In the genomic region with DNA sequence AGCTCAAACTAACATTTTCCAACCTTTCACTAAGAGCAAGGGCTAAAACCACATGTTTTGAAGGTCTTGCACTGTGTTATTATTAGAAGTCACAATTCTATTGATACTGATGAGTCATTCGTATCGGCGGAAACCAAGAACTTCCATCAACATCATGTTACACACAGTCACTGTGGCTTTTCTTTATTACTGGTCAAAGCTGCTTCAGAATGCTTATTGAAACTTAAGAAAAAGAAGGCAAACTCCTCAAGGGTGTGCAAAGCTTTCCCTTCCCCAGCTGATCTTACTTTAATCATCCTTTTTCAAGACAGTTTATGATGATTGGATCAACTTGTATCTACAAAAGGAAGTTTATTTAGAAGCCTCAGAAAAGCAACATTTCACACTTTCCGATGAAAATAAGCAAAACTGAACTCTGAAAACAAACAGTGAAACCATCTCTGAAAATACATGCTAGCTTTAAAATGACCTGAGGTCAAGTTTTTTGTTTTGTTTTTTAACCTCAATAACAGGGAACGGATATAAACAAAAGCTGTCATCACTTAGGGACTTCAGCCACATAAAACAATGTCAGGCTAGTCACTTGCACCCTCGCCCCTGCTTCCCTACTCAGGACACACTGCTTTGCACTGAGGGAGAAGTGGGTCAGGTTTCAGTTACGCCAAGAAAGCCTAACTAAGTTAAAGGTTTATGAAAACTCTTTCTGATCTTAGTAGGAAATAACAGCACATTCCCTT, we compare ENCODE assay signal across 1 cellular context.
A peak's percentile ranks its signal among the peaks of the same experiment; 100 is the strongest.
TF ChIP-seq lines count a peak whose summit lies in the region.

No MANE protein-coding gene starts in this region.

TF ChIP-seq in GM12878, 131 proteins besides CTCF, POLR2A, EP300 and RAD21 (continued from another document and continues in another):
- TF ChIP-seq SP1 (IDR thresholded peaks at IDR 0.05; ENCODE audit: low read depth, low read length) (peak; percentile 47), SUPT20H (IDR thresholded peaks at IDR 0.05; ENCODE audit: borderline replicate concordance, control insufficient read depth, low read depth, low read length) (no peak), ZSCAN29 (IDR thresholded peaks at IDR 0.05) (no peak), KAT2A (conservative IDR thresholded peaks at IDR 0.05; ENCODE audit: control insufficient read depth, low read depth, low read length) (no peak), PAX8 (IDR thresholded peaks at IDR 0.05) (no peak), ZNF207 (IDR thresholded peaks at IDR 0.05; ENCODE audit: borderline replicate concordance) (no peak), JUND (IDR thresholded peaks at IDR 0.05; ENCODE audit: low read depth, low read length) (peak; percentile 56), HDAC2 (IDR thresholded peaks at IDR 0.05) (no peak), BMI1 (IDR thresholded peaks at IDR 0.05; ENCODE audit: borderline replicate concordance) (no peak; the same call in 1 of the 2 replicates), CREB1 (IDR thresholded peaks at IDR 0.05; ENCODE audit: low read depth) (peak; percentile 59; the same call in 1 of the 2 replicates), TBL1XR1 (IDR thresholded peaks at IDR 0.05; ENCODE audit: low read depth, low read length) (peak; percentile 81), TCF3 (IDR thresholded peaks at IDR 0.05; ENCODE audit: borderline replicate concordance, insufficient read depth, low read depth, low read length) (0 out of 2 replicates have a peak, but pooled peaks have one; percentile 44), BCL11A (IDR thresholded peaks at IDR 0.05; ENCODE audit: low read depth, low read length) (peak; percentile 87), RB1 (IDR thresholded peaks at IDR 0.05; ENCODE audit: borderline replicate concordance) (no peak), ZNF384 (IDR thresholded peaks at IDR 0.05; ENCODE audit: borderline replicate concordance, low read depth, low read length) (0 out of 2 replicates have a peak, but pooled peaks have one; percentile 36), NR2C1 (IDR thresholded peaks at IDR 0.05) (no peak), ETV6 (conservative IDR thresholded peaks at IDR 0.05 in 1 of 2, IDR thresholded peaks at IDR 0.05 in 1 of 2; ENCODE audit: borderline replicate concordance in 1 of 2, low read depth in 1 of 2) (peak in 1 of 2 experiments; percentile 82; a peak in 2 of 4 replicates), IKZF2 (IDR thresholded peaks at IDR 0.05) (peak; percentile 73 to 81), CBX5 (IDR thresholded peaks at IDR 0.05; ENCODE audit: low read depth) (no peak), CBX3 (IDR thresholded peaks at IDR 0.05; ENCODE audit: borderline replicate concordance, low read depth) (no peak), SREBF1 (IDR thresholded peaks at IDR 0.05; ENCODE audit: low read length) (no peak), LARP7 (IDR thresholded peaks at IDR 0.05) (no peak), SRF (IDR thresholded peaks at IDR 0.05; ENCODE audit: low read depth in 2 of 2, low read length in 2 of 2) (0 out of 4 replicates have a peak, but pooled peaks of 1 of the 2 experiments have one; percentile 22), NFYA (IDR thresholded peaks at IDR 0.05; ENCODE audit: borderline replicate concordance, low read depth, low read length) (no peak), ZNF274 (IDR thresholded peaks at IDR 0.05; ENCODE audit: insufficient read depth, insufficient read length) (no peak), EZH2 (IDR thresholded peaks at IDR 0.05; ENCODE audit: borderline replicate concordance, control insufficient read depth, low read depth, low read length) (no peak), NRF1 (conservative IDR thresholded peaks at IDR 0.05; ENCODE audit: low read depth, low read length) (no peak), TCF7 (IDR thresholded peaks at IDR 0.05; ENCODE audit: borderline replicate concordance) (peak; percentile 67; the same call in 1 of the 2 replicates), KLF5 (IDR thresholded peaks at IDR 0.05; ENCODE audit: partially characterized antibody) (no peak), YY1 (IDR thresholded peaks at IDR 0.05; ENCODE audit: low read depth, low read length) (no peak), JUNB (IDR thresholded peaks at IDR 0.05) (peak; percentile 94), GABPA (IDR thresholded peaks at IDR 0.05; ENCODE audit: low read depth) (peak; percentile 67)
- TF ChIP-seq, protein P1, sequence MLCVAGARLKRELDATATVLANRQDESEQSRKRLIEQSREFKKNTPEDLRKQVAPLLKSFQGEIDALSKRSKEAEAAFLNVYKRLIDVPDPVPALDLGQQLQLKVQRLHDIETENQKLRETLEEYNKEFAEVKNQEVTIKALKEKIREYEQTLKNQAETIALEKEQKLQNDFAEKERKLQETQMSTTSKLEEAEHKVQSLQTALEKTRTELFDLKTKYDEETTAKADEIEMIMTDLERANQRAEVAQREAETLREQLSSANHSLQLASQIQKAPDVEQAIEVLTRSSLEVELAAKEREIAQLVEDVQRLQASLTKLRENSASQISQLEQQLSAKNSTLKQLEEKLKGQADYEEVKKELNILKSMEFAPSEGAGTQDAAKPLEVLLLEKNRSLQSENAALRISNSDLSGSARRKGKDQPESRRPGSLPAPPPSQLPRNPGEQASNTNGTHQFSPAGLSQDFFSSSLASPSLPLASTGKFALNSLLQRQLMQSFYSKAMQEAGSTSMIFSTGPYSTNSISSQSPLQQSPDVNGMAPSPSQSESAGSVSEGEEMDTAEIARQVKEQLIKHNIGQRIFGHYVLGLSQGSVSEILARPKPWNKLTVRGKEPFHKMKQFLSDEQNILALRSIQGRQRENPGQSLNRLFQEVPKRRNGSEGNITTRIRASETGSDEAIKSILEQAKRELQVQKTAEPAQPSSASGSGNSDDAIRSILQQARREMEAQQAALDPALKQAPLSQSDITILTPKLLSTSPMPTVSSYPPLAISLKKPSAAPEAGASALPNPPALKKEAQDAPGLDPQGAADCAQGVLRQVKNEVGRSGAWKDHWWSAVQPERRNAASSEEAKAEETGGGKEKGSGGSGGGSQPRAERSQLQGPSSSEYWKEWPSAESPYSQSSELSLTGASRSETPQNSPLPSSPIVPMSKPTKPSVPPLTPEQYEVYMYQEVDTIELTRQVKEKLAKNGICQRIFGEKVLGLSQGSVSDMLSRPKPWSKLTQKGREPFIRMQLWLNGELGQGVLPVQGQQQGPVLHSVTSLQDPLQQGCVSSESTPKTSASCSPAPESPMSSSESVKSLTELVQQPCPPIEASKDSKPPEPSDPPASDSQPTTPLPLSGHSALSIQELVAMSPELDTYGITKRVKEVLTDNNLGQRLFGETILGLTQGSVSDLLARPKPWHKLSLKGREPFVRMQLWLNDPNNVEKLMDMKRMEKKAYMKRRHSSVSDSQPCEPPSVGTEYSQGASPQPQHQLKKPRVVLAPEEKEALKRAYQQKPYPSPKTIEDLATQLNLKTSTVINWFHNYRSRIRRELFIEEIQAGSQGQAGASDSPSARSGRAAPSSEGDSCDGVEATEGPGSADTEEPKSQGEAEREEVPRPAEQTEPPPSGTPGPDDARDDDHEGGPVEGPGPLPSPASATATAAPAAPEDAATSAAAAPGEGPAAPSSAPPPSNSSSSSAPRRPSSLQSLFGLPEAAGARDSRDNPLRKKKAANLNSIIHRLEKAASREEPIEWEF (IDR thresholded peaks at IDR 0.05; ENCODE audit: insufficient replicate concordance, low read depth, low read length), result peak; percentile 94
- TF ChIP-seq, protein P2, sequence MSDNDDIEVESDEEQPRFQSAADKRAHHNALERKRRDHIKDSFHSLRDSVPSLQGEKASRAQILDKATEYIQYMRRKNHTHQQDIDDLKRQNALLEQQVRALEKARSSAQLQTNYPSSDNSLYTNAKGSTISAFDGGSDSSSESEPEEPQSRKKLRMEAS (IDR thresholded peaks at IDR 0.05; ENCODE audit: low read depth, low read length), result no peak
- TF ChIP-seq, protein P3, sequence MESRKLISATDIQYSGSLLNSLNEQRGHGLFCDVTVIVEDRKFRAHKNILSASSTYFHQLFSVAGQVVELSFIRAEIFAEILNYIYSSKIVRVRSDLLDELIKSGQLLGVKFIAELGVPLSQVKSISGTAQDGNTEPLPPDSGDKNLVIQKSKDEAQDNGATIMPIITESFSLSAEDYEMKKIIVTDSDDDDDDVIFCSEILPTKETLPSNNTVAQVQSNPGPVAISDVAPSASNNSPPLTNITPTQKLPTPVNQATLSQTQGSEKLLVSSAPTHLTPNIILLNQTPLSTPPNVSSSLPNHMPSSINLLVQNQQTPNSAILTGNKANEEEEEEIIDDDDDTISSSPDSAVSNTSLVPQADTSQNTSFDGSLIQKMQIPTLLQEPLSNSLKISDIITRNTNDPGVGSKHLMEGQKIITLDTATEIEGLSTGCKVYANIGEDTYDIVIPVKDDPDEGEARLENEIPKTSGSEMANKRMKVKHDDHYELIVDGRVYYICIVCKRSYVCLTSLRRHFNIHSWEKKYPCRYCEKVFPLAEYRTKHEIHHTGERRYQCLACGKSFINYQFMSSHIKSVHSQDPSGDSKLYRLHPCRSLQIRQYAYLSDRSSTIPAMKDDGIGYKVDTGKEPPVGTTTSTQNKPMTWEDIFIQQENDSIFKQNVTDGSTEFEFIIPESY (IDR thresholded peaks at IDR 0.05), result no peak
- TF ChIP-seq, protein P4, sequence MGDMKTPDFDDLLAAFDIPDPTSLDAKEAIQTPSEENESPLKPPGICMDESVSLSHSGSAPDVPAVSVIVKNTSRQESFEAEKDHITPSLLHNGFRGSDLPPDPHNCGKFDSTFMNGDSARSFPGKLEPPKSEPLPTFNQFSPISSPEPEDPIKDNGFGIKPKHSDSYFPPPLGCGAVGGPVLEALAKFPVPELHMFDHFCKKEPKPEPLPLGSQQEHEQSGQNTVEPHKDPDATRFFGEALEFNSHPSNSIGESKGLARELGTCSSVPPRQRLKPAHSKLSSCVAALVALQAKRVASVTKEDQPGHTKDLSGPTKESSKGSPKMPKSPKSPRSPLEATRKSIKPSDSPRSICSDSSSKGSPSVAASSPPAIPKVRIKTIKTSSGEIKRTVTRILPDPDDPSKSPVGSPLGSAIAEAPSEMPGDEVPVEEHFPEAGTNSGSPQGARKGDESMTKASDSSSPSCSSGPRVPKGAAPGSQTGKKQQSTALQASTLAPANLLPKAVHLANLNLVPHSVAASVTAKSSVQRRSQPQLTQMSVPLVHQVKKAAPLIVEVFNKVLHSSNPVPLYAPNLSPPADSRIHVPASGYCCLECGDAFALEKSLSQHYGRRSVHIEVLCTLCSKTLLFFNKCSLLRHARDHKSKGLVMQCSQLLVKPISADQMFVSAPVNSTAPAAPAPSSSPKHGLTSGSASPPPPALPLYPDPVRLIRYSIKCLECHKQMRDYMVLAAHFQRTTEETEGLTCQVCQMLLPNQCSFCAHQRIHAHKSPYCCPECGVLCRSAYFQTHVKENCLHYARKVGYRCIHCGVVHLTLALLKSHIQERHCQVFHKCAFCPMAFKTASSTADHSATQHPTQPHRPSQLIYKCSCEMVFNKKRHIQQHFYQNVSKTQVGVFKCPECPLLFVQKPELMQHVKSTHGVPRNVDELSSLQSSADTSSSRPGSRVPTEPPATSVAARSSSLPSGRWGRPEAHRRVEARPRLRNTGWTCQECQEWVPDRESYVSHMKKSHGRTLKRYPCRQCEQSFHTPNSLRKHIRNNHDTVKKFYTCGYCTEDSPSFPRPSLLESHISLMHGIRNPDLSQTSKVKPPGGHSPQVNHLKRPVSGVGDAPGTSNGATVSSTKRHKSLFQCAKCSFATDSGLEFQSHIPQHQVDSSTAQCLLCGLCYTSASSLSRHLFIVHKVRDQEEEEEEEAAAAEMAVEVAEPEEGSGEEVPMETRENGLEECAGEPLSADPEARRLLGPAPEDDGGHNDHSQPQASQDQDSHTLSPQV (IDR thresholded peaks at IDR 0.05), result no peak
- TF ChIP-seq, protein P5, sequence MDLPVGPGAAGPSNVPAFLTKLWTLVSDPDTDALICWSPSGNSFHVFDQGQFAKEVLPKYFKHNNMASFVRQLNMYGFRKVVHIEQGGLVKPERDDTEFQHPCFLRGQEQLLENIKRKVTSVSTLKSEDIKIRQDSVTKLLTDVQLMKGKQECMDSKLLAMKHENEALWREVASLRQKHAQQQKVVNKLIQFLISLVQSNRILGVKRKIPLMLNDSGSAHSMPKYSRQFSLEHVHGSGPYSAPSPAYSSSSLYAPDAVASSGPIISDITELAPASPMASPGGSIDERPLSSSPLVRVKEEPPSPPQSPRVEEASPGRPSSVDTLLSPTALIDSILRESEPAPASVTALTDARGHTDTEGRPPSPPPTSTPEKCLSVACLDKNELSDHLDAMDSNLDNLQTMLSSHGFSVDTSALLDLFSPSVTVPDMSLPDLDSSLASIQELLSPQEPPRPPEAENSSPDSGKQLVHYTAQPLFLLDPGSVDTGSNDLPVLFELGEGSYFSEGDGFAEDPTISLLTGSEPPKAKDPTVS (IDR thresholded peaks at IDR 0.05; ENCODE audit: low read depth, low read length), result no peak
- TF ChIP-seq, protein P6, sequence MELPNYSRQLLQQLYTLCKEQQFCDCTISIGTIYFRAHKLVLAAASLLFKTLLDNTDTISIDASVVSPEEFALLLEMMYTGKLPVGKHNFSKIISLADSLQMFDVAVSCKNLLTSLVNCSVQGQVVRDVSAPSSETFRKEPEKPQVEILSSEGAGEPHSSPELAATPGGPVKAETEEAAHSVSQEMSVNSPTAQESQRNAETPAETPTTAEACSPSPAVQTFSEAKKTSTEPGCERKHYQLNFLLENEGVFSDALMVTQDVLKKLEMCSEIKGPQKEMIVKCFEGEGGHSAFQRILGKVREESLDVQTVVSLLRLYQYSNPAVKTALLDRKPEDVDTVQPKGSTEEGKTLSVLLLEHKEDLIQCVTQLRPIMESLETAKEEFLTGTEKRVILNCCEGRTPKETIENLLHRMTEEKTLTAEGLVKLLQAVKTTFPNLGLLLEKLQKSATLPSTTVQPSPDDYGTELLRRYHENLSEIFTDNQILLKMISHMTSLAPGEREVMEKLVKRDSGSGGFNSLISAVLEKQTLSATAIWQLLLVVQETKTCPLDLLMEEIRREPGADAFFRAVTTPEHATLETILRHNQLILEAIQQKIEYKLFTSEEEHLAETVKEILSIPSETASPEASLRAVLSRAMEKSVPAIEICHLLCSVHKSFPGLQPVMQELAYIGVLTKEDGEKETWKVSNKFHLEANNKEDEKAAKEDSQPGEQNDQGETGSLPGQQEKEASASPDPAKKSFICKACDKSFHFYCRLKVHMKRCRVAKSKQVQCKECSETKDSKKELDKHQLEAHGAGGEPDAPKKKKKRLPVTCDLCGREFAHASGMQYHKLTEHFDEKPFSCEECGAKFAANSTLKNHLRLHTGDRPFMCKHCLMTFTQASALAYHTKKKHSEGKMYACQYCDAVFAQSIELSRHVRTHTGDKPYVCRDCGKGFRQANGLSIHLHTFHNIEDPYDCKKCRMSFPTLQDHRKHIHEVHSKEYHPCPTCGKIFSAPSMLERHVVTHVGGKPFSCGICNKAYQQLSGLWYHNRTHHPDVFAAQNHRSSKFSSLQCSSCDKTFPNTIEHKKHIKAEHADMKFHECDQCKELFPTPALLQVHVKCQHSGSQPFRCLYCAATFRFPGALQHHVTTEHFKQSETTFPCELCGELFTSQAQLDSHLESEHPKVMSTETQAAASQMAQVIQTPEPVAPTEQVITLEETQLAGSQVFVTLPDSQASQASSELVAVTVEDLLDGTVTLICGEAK (IDR thresholded peaks at IDR 0.05; ENCODE audit: borderline replicate concordance), result no peak
- TF ChIP-seq, protein P7, sequence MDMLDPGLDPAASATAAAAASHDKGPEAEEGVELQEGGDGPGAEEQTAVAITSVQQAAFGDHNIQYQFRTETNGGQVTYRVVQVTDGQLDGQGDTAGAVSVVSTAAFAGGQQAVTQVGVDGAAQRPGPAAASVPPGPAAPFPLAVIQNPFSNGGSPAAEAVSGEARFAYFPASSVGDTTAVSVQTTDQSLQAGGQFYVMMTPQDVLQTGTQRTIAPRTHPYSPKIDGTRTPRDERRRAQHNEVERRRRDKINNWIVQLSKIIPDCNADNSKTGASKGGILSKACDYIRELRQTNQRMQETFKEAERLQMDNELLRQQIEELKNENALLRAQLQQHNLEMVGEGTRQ (IDR thresholded peaks at IDR 0.05; ENCODE audit: borderline replicate concordance, low read depth, low read length), result no peak
